14 cellular contexts compared by ENCODE assay signal in genomic region chr9:125066839-125067619, GRCh38.
DNase-seq lines count a peak whose midpoint lies in the region; TF ChIP-seq lines count a peak whose summit lies in the region.
"Had no signal": no experiment of that assay in that cellular context is flagged by ENCODE, and none has a peak within 500 bp of the region (broad histone marks: within the 10 kb centered on the region; RNA-seq: fewer than 3 reads in every experiment).

No MANE protein-coding gene starts in this region.

- no peaks in the 10 kb centered on the region for H3K79me1 ChIP-seq in H9 (ENCODE audit: insufficient read depth, low read depth, low read length, poor library complexity, severe bottlenecking)

- no peak overlapping the region for H3K23ac ChIP-seq in H9 (ENCODE audit: insufficient read length, low read depth, low read length)

- H2AFZ ChIP-seq in H9 (ENCODE audit: low read length): no peak overlapping the region

- H3K14ac ChIP-seq in H9 (ENCODE audit: insufficient read depth, low read length): no peak overlapping the region

- H3K4ac ChIP-seq in H9 (ENCODE audit: low read depth, low read length): no peak overlapping the region

- no peaks in the 10 kb centered on the region for H4K20me1 ChIP-seq in H9 (ENCODE audit: control insufficient read depth, insufficient read depth, insufficient read length)

- peak; percentile 23 for DNase-seq in Ammon's horn (ENCODE audit: low spot score)
- DNase-seq in H9: no peak
- peak; percentile 47 for DNase-seq in cerebellar cortex (ENCODE audit: low spot score)
- DNase-seq in midbrain (lab: John Stamatoyannopoulos, UW): no peak
- DNase-seq in ureter (ENCODE audit: low spot score): no peak
- DNase-seq in stimulated activated CD4-positive, alpha-beta T cell treated with anti-CD3 and anti-CD28 coated beads, Interleukin-4, amount 100 ng/mL, for 4 hours: no peak
- DNase-seq in T-helper 1 cell: no peak
- DNase-seq: brain microvascular endothelial cell, heart right ventricle, naive B cell, NCI-H1930 had no signal

- no peak overlapping the region for H3K18ac ChIP-seq in H9 (ENCODE audit: insufficient read length, low read depth, low read length)

- no peak overlapping the region for H3T11ph ChIP-seq in H9 (ENCODE audit: low read length)

- no peak overlapping the region for H4K5ac ChIP-seq in H9 (ENCODE audit: insufficient read length, low read depth, low read length)

- H4K8ac ChIP-seq in H9 (replicated peaks; ENCODE audit: insufficient read length, low read depth, low read length): no peak overlapping the region

- peak overlapping the region in 2 of 3 experiments; percentile 1 to 32; a peak in 4 of 7 replicates for H3K27ac Mint-ChIP-seq in H9

- H3K56ac ChIP-seq in H9 (ENCODE audit: insufficient read length, low read depth, low read length): no peak overlapping the region

- H3K27me3 Mint-ChIP-seq in H9 (ENCODE audit: low read depth): no peaks in the 10 kb centered on the region
- H3K27me3 Mint-ChIP-seq: naive B cell had no signal

- no peaks in the 10 kb centered on the region for H3K9me3 Mint-ChIP-seq in H9

- H2BK5ac ChIP-seq in H9 (ENCODE audit: insufficient read length, low read length): no peak overlapping the region

- H3K27ac ChIP-seq in H9 (ENCODE audit: insufficient read length, low read depth, low read length) (no peak overlapping the region), muscle layer of colon (ENCODE audit: low read depth, low read length) (peak overlapping the region; percentile 60)
- H3K27ac ChIP-seq: brain microvascular endothelial cell, SJCRH30, vagina had no signal

- H3K4me3 ChIP-seq in muscle layer of colon (ENCODE audit: low read depth in 1 of 2, low read length in 2 of 2): no peak overlapping the region
- H3K4me3 ChIP-seq: heart right ventricle, SJCRH30, vagina had no signal

- H3K4me2 ChIP-seq in H9 (ENCODE audit: insufficient read depth, insufficient read length, low read length): no peak overlapping the region

- H2BK15ac ChIP-seq in H9 (ENCODE audit: low read depth, low read length): no peak overlapping the region

- no peak for TF ChIP-seq CTCF in H9 (conservative IDR thresholded peaks at IDR 0.05)

- H3K23me2 ChIP-seq in H9 (ENCODE audit: insufficient read length, low read depth, low read length, poor library complexity, severe bottlenecking): no peaks in the 10 kb centered on the region

- no peak overlapping the region for H2AK5ac ChIP-seq in H9 (ENCODE audit: insufficient read length, low read length)

- H3K9me3 ChIP-seq in H9 (ENCODE audit: control insufficient read depth, low read depth, low read length) (no peaks in the 10 kb centered on the region), muscle layer of colon (ENCODE audit: low read length) (no peaks in the 10 kb centered on the region)
- H3K9me3 ChIP-seq: SJCRH30, vagina had no signal

- no peaks in the 10 kb centered on the region for H3K4me1 Mint-ChIP-seq in H9

- H3K36me3 Mint-ChIP-seq in H9 (ENCODE audit: insufficient read depth in 1 of 3, low read depth in 3 of 3): no peaks in the 10 kb centered on the region; a peak in 1 of 7 replicates

- no peaks in the 10 kb centered on the region for H3K36me3 ChIP-seq in muscle layer of colon (ENCODE audit: insufficient read depth, low read length)
- H3K36me3 ChIP-seq: brain microvascular endothelial cell, SJCRH30, vagina had no signal

- no peaks in the 10 kb centered on the region for H3K79me2 ChIP-seq in H9 (ENCODE audit: insufficient read depth, low read length)

- no peak overlapping the region for H2BK20ac ChIP-seq in H9 (ENCODE audit: low read depth, low read length, poor library complexity, severe bottlenecking)

- H4K91ac ChIP-seq in H9 (ENCODE audit: insufficient read length, low read depth, low read length): no peak overlapping the region

- H3K27me3 ChIP-seq in H9 (ENCODE audit: insufficient read depth, low read length): no peaks in the 10 kb centered on the region
- H3K27me3 ChIP-seq in muscle layer of colon (ENCODE audit: control insufficient read depth in 1 of 2, insufficient read depth in 2 of 2, low read length in 2 of 2): no peaks in the 10 kb centered on the region
- H3K27me3 ChIP-seq: brain microvascular endothelial cell, heart right ventricle, SJCRH30, vagina had no signal

- no peak overlapping the region for H3K4me3 Mint-ChIP-seq in H9
- H3K4me3 Mint-ChIP-seq: naive B cell had no signal

- no CpG with 5 or more reads among the region's 10 CpGs for WGBS in H9 (ENCODE audit: extremely low coverage, insufficient read length, low lambda C conversion rate)

- H3K4me1 ChIP-seq in H9 (ENCODE audit: insufficient read depth, low read length) (no peaks in the 10 kb centered on the region), muscle layer of colon (ENCODE audit: insufficient read depth, low read length) (peaks cover 13% of the 10 kb centered on the region)
- H3K4me1 ChIP-seq: SJCRH30 had no signal

- H2BK120ac ChIP-seq in H9 (ENCODE audit: low read depth, low read length, poor library complexity, severe bottlenecking): no peak overlapping the region

- no peak overlapping the region for H2BK12ac ChIP-seq in H9 (ENCODE audit: insufficient read length, low read depth, low read length)

- H3K9ac ChIP-seq in H9 (ENCODE audit: extremely low read depth, insufficient read length, low read length) (no peak overlapping the region), muscle layer of colon (ENCODE audit: low read length) (no peak overlapping the region)

Comparison
In these comparisons a context has a peak if more than half of its experiments do, and no peak if none do; other contexts are left out.
1. DNase-seq: peak in Ammon's horn (single experiment) and cerebellar cortex (single experiment); none in H9 (single experiment), midbrain (single experiment), ureter (single experiment), stimulated activated CD4-positive, alpha-beta T cell treated with anti-CD3 and anti-CD28 coated beads, Interleukin-4, amount 100 ng/mL, for 4 hours (0 of 2) and T-helper 1 cell (0 of 5).